2 cellular contexts compared by ENCODE assay signal in genomic region chr10:117348236-117348635, GRCh38.
TF ChIP-seq lines count a peak whose summit lies in the region.

No MANE protein-coding gene starts in this region.

TF ChIP-seq in A549, 52 proteins besides CTCF, POLR2A, EP300 and RAD21 (continued from another document):
- TF ChIP-seq, protein P1, sequence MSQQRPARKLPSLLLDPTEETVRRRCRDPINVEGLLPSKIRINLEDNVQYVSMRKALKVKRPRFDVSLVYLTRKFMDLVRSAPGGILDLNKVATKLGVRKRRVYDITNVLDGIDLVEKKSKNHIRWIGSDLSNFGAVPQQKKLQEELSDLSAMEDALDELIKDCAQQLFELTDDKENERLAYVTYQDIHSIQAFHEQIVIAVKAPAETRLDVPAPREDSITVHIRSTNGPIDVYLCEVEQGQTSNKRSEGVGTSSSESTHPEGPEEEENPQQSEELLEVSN (IDR thresholded peaks at IDR 0.05; ENCODE audit: borderline replicate concordance, low read depth) = no peak
- no peak for TF ChIP-seq ZNF302 (CRISPR knock-in tag; IDR thresholded peaks at IDR 0.05)
- TF ChIP-seq ZFP36 (IDR thresholded peaks at IDR 0.05; ENCODE audit: borderline replicate concordance, partially characterized antibody) = no peak
- no peak for TF ChIP-seq CEBPB (IDR thresholded peaks at IDR 0.05)
- no peak for TF ChIP-seq POLR2AphosphoS2 (conservative IDR thresholded peaks at IDR 0.05; ENCODE audit: low read length)
- TF ChIP-seq JUNB (IDR thresholded peaks at IDR 0.05) = no peak
- TF ChIP-seq MAZ (IDR thresholded peaks at IDR 0.05; ENCODE audit: borderline replicate concordance, low read depth, low read length) = no peak
- TF ChIP-seq TFCP2L1 (CRISPR knock-in tag; IDR thresholded peaks at IDR 0.05) = no peak
- no peak for TF ChIP-seq TP53 (CRISPR knock-in tag; IDR thresholded peaks at IDR 0.05)
- no peak for TF ChIP-seq SREBF2 (IDR thresholded peaks at IDR 0.05)
- TF ChIP-seq HOXB5 (CRISPR knock-in tag; IDR thresholded peaks at IDR 0.05) = no peak

TF ChIP-seq in GM12878, 131 proteins besides CTCF, POLR2A, EP300 and RAD21 (continued from another document):
- TF ChIP-seq PAX5 (IDR thresholded peaks at IDR 0.05; ENCODE audit: borderline replicate concordance, low read depth, low read length) (no peak), PBX3 (IDR thresholded peaks at IDR 0.05; ENCODE audit: insufficient replicate concordance, low read depth, low read length) (no peak), MYC (IDR thresholded peaks at IDR 0.05; ENCODE audit: insufficient read depth, insufficient read length, insufficient replicate concordance, low read length, severe bottlenecking) (no peak), ESRRA (IDR thresholded peaks at IDR 0.05; ENCODE audit: low read length) (no peak), SMAD1 (IDR thresholded peaks at IDR 0.05; ENCODE audit: low read depth, partially characterized antibody) (no peak), TBL1XR1 (IDR thresholded peaks at IDR 0.05; ENCODE audit: low read depth, low read length) (no peak), ASH2L (IDR thresholded peaks at IDR 0.05; ENCODE audit: borderline replicate concordance, low read depth) (no peak)
